Comparison of ENCODE assay signal across 29 cellular contexts in genomic region chr9:98370976-98371315, GRCh38.
"Had no signal": no experiment of that assay in that cellular context is flagged by ENCODE, and none has a peak within 500 bp of the region (broad histone marks: within the 10 kb centered on the region; RNA-seq: fewer than 3 reads in every experiment).

No MANE protein-coding gene starts in this region.

- H3K4me3 ChIP-seq: ascending aorta, coronary artery, dorsolateral prefrontal cortex, gastrocnemius medialis, heart left ventricle had no signal

- H3K9me3 Mint-ChIP-seq: central memory CD8-positive, alpha-beta T cell had no signal

- H3K27ac ChIP-seq: ascending aorta, brain microvascular endothelial cell, coronary artery, foreskin keratinocyte, gastrocnemius medialis, heart left ventricle had no signal

- H3K4me1 ChIP-seq: ascending aorta, foreskin keratinocyte, gastrocnemius medialis had no signal

- H3K36me3 Mint-ChIP-seq: activated naive CD4-positive, alpha-beta T cell treated with anti-CD3 and anti-CD28 coated beads, Interleukin-2, amount 10 ng/mL, durations not matched to agents 7 days and 5 days; activated naive CD8-positive, alpha-beta T cell treated with anti-CD3 and anti-CD28 coated beads, Interleukin-2, amount 10 ng/mL, durations not matched to agents 7 days and 5 days had no signal

- H3K27ac Mint-ChIP-seq: activated CD4-positive, alpha-beta memory T cell treated with anti-CD3 and anti-CD28 coated beads, Interleukin-2, amount 10 ng/mL, durations not matched to agents 7 days and 5 days; activated CD4-positive, alpha-beta T cell treated with anti-CD3 and anti-CD28 coated beads for 36 hours; activated CD4-positive, alpha-beta T cell treated with anti-CD3 and anti-CD28 coated beads, Interleukin-2, amount 10 ng/mL, durations not matched to agents 24 days and 14 days; activated naive CD4-positive, alpha-beta T cell treated with anti-CD3 and anti-CD28 coated beads, Interleukin-2, amount 10 ng/mL, durations not matched to agents 7 days and 5 days; activated naive CD4-positive, alpha-beta T cell treated with anti-CD3 and anti-CD28 coated beads, Interleukin-2, amount 50 U/mL, for 72 hours; activated naive CD8-positive, alpha-beta T cell treated with anti-CD3 and anti-CD28 coated beads, Interleukin-2, amount 10 ng/mL, durations not matched to agents 7 days and 5 days; activated T-cell treated with anti-CD3 and anti-CD28 coated beads, Interleukin-2, amount 50 U/mL, for 24 hours; activated T-cell treated with anti-CD3 and anti-CD28 coated beads, Interleukin-2, amount 50 U/mL, for 72 hours; dendritic cell treated with granulocyte-macrophage colony-stimulating factor and Interleukin-4, amounts not matched to agents 40 ng/mL and 50 ng/mL, for 4 days; endodermal cell had no signal

- H3K4me3 Mint-ChIP-seq: activated CD4-positive, alpha-beta memory T cell treated with anti-CD3 and anti-CD28 coated beads, Interleukin-2, amount 10 ng/mL, durations not matched to agents 7 days and 5 days; activated CD4-positive, alpha-beta T cell treated with anti-CD3 and anti-CD28 coated beads for 36 hours; activated CD4-positive, alpha-beta T cell treated with anti-CD3 and anti-CD28 coated beads, Interleukin-2, amount 10 ng/mL, durations not matched to agents 24 days and 14 days; activated naive CD4-positive, alpha-beta T cell treated with anti-CD3 and anti-CD28 coated beads, Interleukin-2, amount 10 ng/mL, durations not matched to agents 7 days and 5 days; activated naive CD8-positive, alpha-beta T cell treated with anti-CD3 and anti-CD28 coated beads, Interleukin-2, amount 10 ng/mL, durations not matched to agents 7 days and 5 days; activated T-cell treated with anti-CD3 and anti-CD28 coated beads, Interleukin-2, amount 50 U/mL, for 24 hours; activated T-cell treated with anti-CD3 and anti-CD28 coated beads, Interleukin-2, amount 50 U/mL, for 72 hours; central memory CD8-positive, alpha-beta T cell; dendritic cell treated with granulocyte-macrophage colony-stimulating factor and Interleukin-4, amounts not matched to agents 40 ng/mL and 50 ng/mL, for 4 days; endodermal cell had no signal

- DNase-seq: activated CD4-positive, alpha-beta memory T cell treated with anti-CD3 and anti-CD28 coated beads, Interleukin-2, amount 10 ng/mL, durations not matched to agents 7 days and 5 days; activated CD4-positive, alpha-beta T cell treated with anti-CD3 and anti-CD28 coated beads for 36 hours; activated CD4-positive, alpha-beta T cell treated with anti-CD3 and anti-CD28 coated beads, Interleukin-2, amount 10 ng/mL, durations not matched to agents 24 days and 14 days; activated CD4-positive, CD25-positive, alpha-beta regulatory T cell; activated CD4-positive, CD25-positive, alpha-beta regulatory T cell treated with anti-CD3 and anti-CD28 coated beads, Interleukin-2, amount 50 U/mL, for 72 hours; activated CD8-positive, alpha-beta memory T cell treated with anti-CD3 and anti-CD28 coated beads, Interleukin-2, amount 50 U/mL, for 48 hours; activated gamma-delta T cell; activated naive CD4-positive, alpha-beta T cell; activated naive CD4-positive, alpha-beta T cell treated with anti-CD3 and anti-CD28 coated beads, Interleukin-2, amount 10 ng/mL, durations not matched to agents 7 days and 5 days; activated naive CD8-positive, alpha-beta T cell treated with anti-CD3 and anti-CD28 coated beads, Interleukin-2, amount 10 ng/mL, durations not matched to agents 7 days and 5 days; activated T-cell treated with anti-CD3 and anti-CD28 coated beads for 4 hours; activated T-cell treated with anti-CD3 and anti-CD28 coated beads, Interleukin-2, amount 50 U/mL, for 24 hours; activated T-cell treated with anti-CD3 and anti-CD28 coated beads, Interleukin-2, amount 50 U/mL, for 72 hours; brain microvascular endothelial cell; dorsolateral prefrontal cortex; effector memory CD4-positive, alpha-beta T cell; endodermal cell; foreskin keratinocyte; gastrocnemius medialis; glutamatergic neuron; heart left ventricle; T-helper 2 cell had no signal

- H3K27me3 Mint-ChIP-seq: activated CD4-positive, alpha-beta memory T cell treated with anti-CD3 and anti-CD28 coated beads, Interleukin-2, amount 10 ng/mL, durations not matched to agents 7 days and 5 days had no signal

- H3K27me3 ChIP-seq: ascending aorta, brain microvascular endothelial cell, dorsolateral prefrontal cortex, gastrocnemius medialis had no signal

- H3K4me1 Mint-ChIP-seq: activated CD4-positive, alpha-beta memory T cell treated with anti-CD3 and anti-CD28 coated beads, Interleukin-2, amount 10 ng/mL, durations not matched to agents 7 days and 5 days; activated CD4-positive, alpha-beta T cell treated with anti-CD3 and anti-CD28 coated beads for 36 hours; activated CD4-positive, alpha-beta T cell treated with anti-CD3 and anti-CD28 coated beads, Interleukin-2, amount 10 ng/mL, durations not matched to agents 24 days and 14 days; activated naive CD4-positive, alpha-beta T cell treated with anti-CD3 and anti-CD28 coated beads, Interleukin-2, amount 10 ng/mL, durations not matched to agents 7 days and 5 days; activated naive CD8-positive, alpha-beta T cell treated with anti-CD3 and anti-CD28 coated beads, Interleukin-2, amount 10 ng/mL, durations not matched to agents 7 days and 5 days; central memory CD8-positive, alpha-beta T cell had no signal

- ATAC-seq: activated CD4-positive, alpha-beta T cell treated with anti-CD3 and anti-CD28 coated beads for 36 hours; activated naive CD4-positive, alpha-beta T cell treated with anti-CD3 and anti-CD28 coated beads, Interleukin-2, amount 50 U/mL, for 72 hours; activated T-cell treated with anti-CD3 and anti-CD28 coated beads, Interleukin-2, amount 50 U/mL, for 72 hours; esophagus mucosa; foreskin keratinocyte; gastrocnemius medialis; heart left ventricle had no signal

- FAIRE-seq: bronchial epithelial cell had no signal

- H3K36me3 ChIP-seq: ascending aorta, brain microvascular endothelial cell, gastrocnemius medialis, heart left ventricle had no signal
